ENCODE assay signal across 8 cellular contexts in the genomic region with DNA sequence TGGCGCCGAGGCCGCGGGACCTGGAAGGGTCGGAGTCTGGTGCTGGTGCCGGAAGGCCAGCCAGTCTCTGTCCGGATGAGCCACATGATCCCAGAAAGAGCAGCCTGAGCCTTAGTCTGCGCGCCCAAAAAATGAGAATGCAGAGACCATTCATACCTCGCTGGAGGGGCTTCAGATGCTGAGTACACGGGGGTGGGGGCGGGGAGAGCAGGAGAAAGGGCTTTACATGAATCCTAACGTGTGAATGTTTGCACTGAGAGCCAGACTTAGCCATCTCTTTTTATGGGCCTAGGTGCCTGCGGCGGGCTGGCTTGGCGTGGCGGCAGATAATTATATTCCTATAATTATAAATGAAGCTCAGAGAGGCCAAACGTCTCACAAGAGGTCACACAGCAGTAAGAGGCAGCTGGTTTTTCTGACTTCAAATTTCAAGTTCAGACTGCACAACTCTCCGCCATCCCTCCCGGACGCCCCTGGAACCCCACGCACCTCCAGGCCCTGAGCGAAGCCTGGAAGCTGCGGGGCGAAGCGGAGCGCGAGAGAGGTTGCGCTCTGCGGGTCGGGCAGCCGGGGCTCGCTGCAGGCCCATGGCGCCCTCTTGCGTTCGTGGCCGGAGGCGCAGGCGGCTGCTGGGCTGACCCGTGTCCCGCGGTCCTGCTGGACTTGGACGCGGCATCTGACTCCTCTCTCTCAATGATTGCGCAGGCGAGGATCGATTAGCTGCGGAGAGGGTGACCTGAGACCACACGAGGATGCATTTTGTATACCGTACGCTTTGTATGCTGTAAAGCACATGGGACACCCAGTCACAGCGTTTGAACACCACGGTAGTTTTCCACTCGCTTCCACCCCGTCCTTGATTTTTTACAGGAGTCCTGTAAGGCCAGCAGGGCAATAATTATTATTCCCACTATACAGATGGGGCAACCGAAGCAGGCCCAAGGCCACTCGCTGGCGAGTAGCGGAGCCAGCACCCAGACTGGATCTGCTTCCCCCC.
DNase-seq lines count a peak whose midpoint lies in the region; ATAC-seq, FAIRE-seq and TF ChIP-seq lines count a peak whose summit lies in the region.

No MANE protein-coding gene starts in this region.

- H3K4me2 ChIP-seq in astrocyte (ENCODE audit: low read length): peak overlapping the region; percentile 74

- FAIRE-seq in astrocyte (lab: Jason Lieb, UNC): no peak

- H3K4me1 Mint-ChIP-seq in astrocyte (ENCODE audit: low read depth, unreplicated experiment): peaks cover 4% of the 10 kb centered on the region

- H3K36me3 Mint-ChIP-seq in astrocyte (ENCODE audit: low read depth, unreplicated experiment): no peaks in the 10 kb centered on the region

- H3K27ac ChIP-seq in astrocyte (ENCODE audit: low read depth, low read length): no peak overlapping the region

- H3K4me3 ChIP-seq in AG04449 (ENCODE audit: low read depth, low read length) (no peak overlapping the region; the same call in 1 of the 2 replicates), astrocyte (ENCODE audit: insufficient read depth, low read depth, low read length) (no peak overlapping the region)

- ATAC-seq in GM18511 (IDR thresholded peaks at IDR 0.05; ENCODE audit: unreplicated experiment) (peak; percentile 74), GM19467 (IDR thresholded peaks at IDR 0.05; ENCODE audit: unreplicated experiment) (no peak)

- POLR2A ChIA-PET in AG04449 (lab: Yijun Ruan, JAX): no interaction called here

- H3K27ac Mint-ChIP-seq in astrocyte (ENCODE audit: unreplicated experiment): no peak overlapping the region

- H3K4me1 ChIP-seq in astrocyte (ENCODE audit: insufficient read depth, low read length): peaks cover 12% of the 10 kb centered on the region

- H3K9ac ChIP-seq in astrocyte (ENCODE audit: low read length): no peak overlapping the region

- no peaks in the 10 kb centered on the region for H3K9me3 ChIP-seq in astrocyte (ENCODE audit: insufficient read depth, low read depth, low read length)

- H3K27me3 ChIP-seq in astrocyte (ENCODE audit: insufficient read depth, low read length): peaks cover 79% of the 10 kb centered on the region

- H2AFZ ChIP-seq in astrocyte (ENCODE audit: low read depth, low read length): peak overlapping the region; percentile 56

- no peak overlapping the region for H3K4me3 Mint-ChIP-seq in astrocyte (ENCODE audit: unreplicated experiment)

- H4K20me1 ChIP-seq in astrocyte (ENCODE audit: insufficient read depth, low read length): no peaks in the 10 kb centered on the region

- DNase-seq in AG04449 (ENCODE audit: low read depth, low spot score) (no peak), KG1 (lab: John Stamatoyannopoulos, UW) (peak; percentile 3), T-helper 22 cell (ENCODE audit: low read depth) (peak; percentile 19), astrocyte (ENCODE audit: low read depth) (no peak), hepatic stellate cell (ENCODE audit: low spot score) (peak; percentile 95), retina (peak; percentile 93)

- H3K36me3 ChIP-seq in astrocyte (ENCODE audit: insufficient read depth, low read length): no peaks in the 10 kb centered on the region

- TF ChIP-seq CTCF in AG04449 (IDR thresholded peaks at IDR 0.05; ENCODE audit: insufficient read depth, low read length, missing control alignments) (peak; percentile 99), astrocyte (IDR thresholded peaks at IDR 0.05; ENCODE audit: insufficient read depth, low read depth, low read length) (peak; percentile 76)

- CTCF ChIA-PET in AG04449 (lab: Yijun Ruan, JAX): interaction anchor here (0.7 to 18.8 kb wide), 31 partner anchors 9 to 535 kb away, joined by 3 to 470 read pairs (median 4); partner anchors contain the start of gene FOXD2

- H3K79me2 ChIP-seq in astrocyte (ENCODE audit: insufficient read depth, low read length): no peaks in the 10 kb centered on the region

- no peaks in the 10 kb centered on the region for H3K9me3 Mint-ChIP-seq in astrocyte (ENCODE audit: unreplicated experiment)

- peaks cover 80% of the 10 kb centered on the region for H3K27me3 Mint-ChIP-seq in astrocyte (ENCODE audit: low read depth, unreplicated experiment)

Comparison
In these comparisons a context has a peak if more than half of its experiments do, and no peak if none do; other contexts are left out.
1. DNase-seq: peak in KG1 (single experiment), T-helper 22 cell (single experiment), hepatic stellate cell (single experiment) and retina (single experiment); none in AG04449 (single experiment) and astrocyte (single experiment).